20 cellular contexts compared by ENCODE assay signal in the genomic region with DNA sequence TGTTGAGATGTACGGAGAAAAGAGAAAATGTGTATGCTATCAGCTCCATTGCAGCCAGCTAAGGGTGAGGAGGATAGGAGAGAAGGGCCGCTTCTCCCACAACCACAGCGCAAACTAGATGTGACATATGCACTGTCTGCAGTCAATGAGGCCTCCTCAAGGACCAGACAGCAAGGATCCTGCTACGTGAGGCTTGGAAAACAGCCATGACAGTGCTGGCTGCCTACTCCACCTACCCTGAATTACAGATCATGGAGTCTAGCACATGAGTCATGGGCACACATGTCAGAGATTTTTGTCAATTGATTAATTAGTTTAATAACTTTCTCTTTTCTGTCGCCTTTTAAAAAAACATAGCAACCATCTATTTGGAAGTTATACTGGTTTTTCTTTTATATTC. TPM values are rescaled to one million over a fixed set of nuclear protein-coding genes. Genes with fewer than 3 reads are reported as not detected.
DNase-seq lines count a peak whose midpoint lies in the region; ATAC-seq, FAIRE-seq and TF ChIP-seq lines count a peak whose summit lies in the region.
"Had no signal": no experiment of that assay in that cellular context is flagged by ENCODE, and none has a peak within 500 bp of the region (broad histone marks: within the 10 kb centered on the region; RNA-seq: fewer than 3 reads in every experiment).

No MANE protein-coding gene starts in this region.

- H3K4me3 ChIP-seq in GM12878 = no peak overlapping the region
- H3K4me3 ChIP-seq in testis = no peak overlapping the region
- H3K4me3 ChIP-seq: colonic mucosa, heart left ventricle, pancreas, uterus had no signal

- H3K9me3 ChIP-seq in GM12878 (replicated peaks; ENCODE audit: control insufficient read depth, insufficient read depth, low read length) (no peaks in the 10 kb centered on the region), testis (no peaks in the 10 kb centered on the region)
- H3K9me3 ChIP-seq: colonic mucosa, heart left ventricle, pancreas, uterus had no signal

- peak overlapping the region; percentile 53 for H3K4me2 ChIP-seq in GM12878 (ENCODE audit: control insufficient read depth, insufficient read depth)

- H3K4me1 Mint-ChIP-seq in natural killer cell = peaks cover 39 to 49% of the 10 kb centered on the region in 2 donors
- H3K4me1 Mint-ChIP-seq in natural killer cell treated with Interleukin-12 subunit alpha and Interleukin-12 subunit beta and Interleukin-15 and Interleukin-18, amount 100 ng/mL, for 72 hours (ENCODE audit: low read depth in 2 of 2) = peaks cover 28 to 31% of the 10 kb centered on the region in 2 donors
- H3K4me1 Mint-ChIP-seq in T-cell = peaks cover 48 to 58% (median 55%) of the 10 kb centered on the region in 3 donors

- TF ChIP-seq POLR2A in GM12878 (IDR thresholded peaks at IDR 0.05; ENCODE audit: low read depth, low read length) (no peak), testis (IDR thresholded peaks at IDR 0.05) (no peak)

- POLR2A ChIA-PET in GM12878 (lab: Charles Lee) = no interaction called here
- POLR2A ChIA-PET in T-cell (lab: Charles Lee) = no interaction called here

- CTCF ChIA-PET in GM12878 (lab: Yijun Ruan, JAX) (interaction anchor here (0.7 kb wide), 1 partner anchor 9 kb away, joined by 3 read pairs; no protein-coding TSS in a partner anchor), T-cell (lab: Charles Lee) (no interaction called here)

- TF ChIP-seq RAD21 in GM12878 (IDR thresholded peaks at IDR 0.05; ENCODE audit: insufficient read depth, low read depth, low read length) = no peak

- no peak for TF ChIP-seq EP300 in GM12878 (IDR thresholded peaks at IDR 0.05; ENCODE audit: borderline replicate concordance in 1 of 2, control insufficient read depth in 1 of 2, low read depth in 2 of 2, low read length in 2 of 2)

- SMC1A ChIA-PET in GM12878 (lab: Charles Lee; ENCODE audit: uncharacterized antibody, unreplicated experiment) = interaction anchor here (1.2 to 1.7 kb wide), 3 partner anchors 9 to 102 kb away, joined by 6 to 7 read pairs (median 7); no protein-coding TSS in a partner anchor

- H3K27ac ChIP-seq in GM12878 (ENCODE audit: control insufficient read depth, insufficient read depth) (no peak overlapping the region), testis (no peak overlapping the region)
- H3K27ac ChIP-seq: colonic mucosa, pancreas, uterus had no signal

- RAD21 ChIA-PET in GM12878 (lab: Charles Lee; ENCODE audit: unreplicated experiment) = interaction anchor here (0.7 kb wide), 1 partner anchor 97 kb away, joined by 3 read pairs; no protein-coding TSS in a partner anchor

- DNase-seq in natural killer cell (no peak), GM12878 (ENCODE audit: low read depth, low spot score) (no peak), kidney tubule cell (ENCODE audit: low spot score) (peak; percentile 23), T-cell (no peak), testis (no peak), SIG-M5 (lab: John Stamatoyannopoulos, UW) (no peak)
- DNase-seq in natural killer cell treated with Interleukin-12 subunit alpha and Interleukin-12 subunit beta and Interleukin-15 and Interleukin-18, amount 100 ng/mL, for 72 hours (ENCODE audit: low spot score) = no peak
- DNase-seq: activated CD4-positive, alpha-beta T cell treated with anti-CD3 and anti-CD28 coated beads for 4 hours; activated T-cell treated with anti-CD3 and anti-CD28 coated beads, Interleukin-2, amount 50 U/mL, for 48 hours; amniotic stem cell; colonic mucosa; heart left ventricle; kidney glomerular epithelial cell; NCI-H1417 treated with DMSO at 0.1 percent for 48 hours; NCI-H2171 treated with DMSO at 0.1 percent for 48 hours; pancreas; stimulated activated naive CD4-positive, alpha-beta T cell; T-helper 17 cell; uterus had no signal

- over 99% methylated on average over 5 of the region's 5 CpGs for WGBS in GM12878 (ENCODE audit: insufficient coverage, insufficient replicate concordance, low lambda C conversion rate, missing lambda C conversion rate)
- WGBS in testis, 2 donors = 85 to 94% methylated on average over 5 of the region's 5 CpGs

- no peaks in the 10 kb centered on the region for H3K36me3 Mint-ChIP-seq in natural killer cell
- H3K36me3 Mint-ChIP-seq in natural killer cell treated with Interleukin-12 subunit alpha and Interleukin-12 subunit beta and Interleukin-15 and Interleukin-18, amount 100 ng/mL, for 72 hours = no peaks in the 10 kb centered on the region
- H3K36me3 Mint-ChIP-seq in T-cell = peaks cover 7% of the 10 kb centered on the region

- H3K4me1 ChIP-seq in GM12878 (ENCODE audit: control insufficient read depth, insufficient read depth, low read length) (0 out of 2 replicates have a peak, but pooled peaks cover under 1% of the 10 kb centered on the region), testis (peaks cover 12% of the 10 kb centered on the region)
- H3K4me1 ChIP-seq: uterus had no signal

- no peak for ATAC-seq in natural killer cell
- no peak for ATAC-seq in natural killer cell treated with Interleukin-12 subunit alpha and Interleukin-12 subunit beta and Interleukin-15 and Interleukin-18, amount 100 ng/mL, for 72 hours
- ATAC-seq in GM12878 = no peak
- ATAC-seq in HG02763 (IDR thresholded peaks at IDR 0.05; ENCODE audit: unreplicated experiment) = no peak
- ATAC-seq in T-cell (replicated peaks in 1 of 4) = no peak
- ATAC-seq: heart left ventricle, pancreas, T-helper 17 cell had no signal

- TF ChIP-seq CTCF in natural killer cell (IDR thresholded peaks at IDR 0.05) (no peak), GM12878 (IDR thresholded peaks at IDR 0.05 in 2 of 3, conservative IDR thresholded peaks at IDR 0.05 in 1 of 3; ENCODE audit: control insufficient read depth in 2 of 3, extremely low read depth in 1 of 3, insufficient read depth in 1 of 3, low read depth in 3 of 3, low read length in 3 of 3) (no peak), testis (IDR thresholded peaks at IDR 0.05) (no peak)

- intact Hi-C loops in natural killer cell (cut with micrococcal nuclease) = no loop called here
- intact Hi-C loops in GM12878 (cut with micrococcal nuclease; ENCODE audit: unreplicated experiment) = no loop called here
- intact Hi-C loops in testis (cut with DNase I; ENCODE audit: low total_unique reads) = no loop called here

- in situ Hi-C loops in GM12878 (cut with MboI) = no loop called here

- no peak overlapping the region for H2AFZ ChIP-seq in GM12878 (ENCODE audit: control insufficient read depth, low read depth, low read length)

- no peaks in the 10 kb centered on the region for H3K9me3 Mint-ChIP-seq in natural killer cell
- H3K9me3 Mint-ChIP-seq in natural killer cell treated with Interleukin-12 subunit alpha and Interleukin-12 subunit beta and Interleukin-15 and Interleukin-18, amount 100 ng/mL, for 72 hours = no peaks in the 10 kb centered on the region
- H3K9me3 Mint-ChIP-seq in T-cell = no peaks in the 10 kb centered on the region

- H3K27me3 ChIP-seq in GM12878 (replicated peaks in 1 of 2; ENCODE audit: control insufficient read depth in 2 of 2, insufficient read depth in 2 of 2, low read length in 1 of 2) = no peaks in the 10 kb centered on the region
- H3K27me3 ChIP-seq in testis = no peaks in the 10 kb centered on the region
- H3K27me3 ChIP-seq: colonic mucosa, heart left ventricle, pancreas, uterus had no signal

- H3K9ac ChIP-seq in GM12878 (ENCODE audit: control insufficient read depth, insufficient read depth, low read length) = no peak overlapping the region

- no TSS peak for BruUV-seq in GM12878 (replicated peaks; lab: Mats Ljungman, UMichigan)

- FAIRE-seq in GM12878 (lab: Jason Lieb, UNC) = no peak
- FAIRE-seq: pancreas had no signal

- peaks cover 48% of the 10 kb centered on the region for H3K79me2 ChIP-seq in GM12878 (ENCODE audit: control insufficient read depth, insufficient read depth, low read length)

- peaks cover 0 to 3% of the 10 kb centered on the region in 2 experiments; a peak in 1 of 4 replicates for H3K36me3 ChIP-seq in GM12878 (ENCODE audit: control insufficient read depth in 2 of 2, insufficient read depth in 2 of 2, low read length in 1 of 2)
- no peaks in the 10 kb centered on the region for H3K36me3 ChIP-seq in testis (ENCODE audit: low read depth, missing control alignments)
- H3K36me3 ChIP-seq: colonic mucosa, pancreas, uterus had no signal

- H3K27ac Mint-ChIP-seq in natural killer cell (peak overlapping the region; percentile 72 to 80), T-cell (peak overlapping the region in 1 of 2 donors; percentile 52)
- peak overlapping the region in 1 of 2 donors; percentile 50 for H3K27ac Mint-ChIP-seq in natural killer cell treated with Interleukin-12 subunit alpha and Interleukin-12 subunit beta and Interleukin-15 and Interleukin-18, amount 100 ng/mL, for 72 hours
- H3K27ac Mint-ChIP-seq: T-helper 17 cell had no signal

- H3K4me3 Mint-ChIP-seq in natural killer cell (no peak overlapping the region), T-cell (no peak overlapping the region)
- no peak overlapping the region for H3K4me3 Mint-ChIP-seq in natural killer cell treated with Interleukin-12 subunit alpha and Interleukin-12 subunit beta and Interleukin-15 and Interleukin-18, amount 100 ng/mL, for 72 hours
- H3K4me3 Mint-ChIP-seq: T-helper 17 cell had no signal

- no peaks in the 10 kb centered on the region for H4K20me1 ChIP-seq in GM12878 (ENCODE audit: control insufficient read depth, insufficient read depth)

- H3K27me3 Mint-ChIP-seq in natural killer cell (ENCODE audit: low read depth in 2 of 2) (no peaks in the 10 kb centered on the region), T-cell (no peaks in the 10 kb centered on the region)
- no peaks in the 10 kb centered on the region for H3K27me3 Mint-ChIP-seq in natural killer cell treated with Interleukin-12 subunit alpha and Interleukin-12 subunit beta and Interleukin-15 and Interleukin-18, amount 100 ng/mL, for 72 hours
- H3K27me3 Mint-ChIP-seq: T-helper 17 cell had no signal

RNA-seq across cellular contexts. Expression of a gene that starts 3.3 kb away (rescaled TPM):
- total RNA-seq in natural killer cell (10 to 100 TPM; 71.1 to 84.7 (median 72.2) TPM), GM12878 (2014; rRNA removed) (58.1 and 64.9 TPM in 2 replicates), GM12878 (2014; rRNA removed; fragmentation: Illumina TruSeq; extraction: Trizol) (49.5 and 49.9 TPM in 2 replicates), GM12878 (2021) (42.9 and 47.9 TPM in 2 replicates), T-cell (10 to 100 TPM; 47.8 to 62.7 (median 57.5) TPM), testis (10 to 100 TPM; 46.5 to 48.1 TPM)
- 10 to 100 TPM; 62.0 to 87.0 TPM for total RNA-seq in natural killer cell treated with Interleukin-12 subunit alpha and Interleukin-12 subunit beta and Interleukin-15 and Interleukin-18, amount 100 ng/mL, for 72 hours
- total RNA-seq in GM12878 (2013; cell fraction: nucleolus; rRNA removed) = 140 and 151 TPM in 2 replicates
- polyA plus RNA-seq in GM12878 (2011; ENCODE audit: low read depth) = 34.7 TPM
- polyA plus RNA-seq in GM12878 (2011; rRNA removed) (65.1 and 67.0 TPM in 2 replicates), GM12878 (2014; fragmentation: Illumina TruSeq; extraction: Trizol) (55.1 and 56.9 TPM in 2 replicates), GM12878 (2014; fragmentation: Nextera tagmentation; extraction: Ambion mirVana) (10 to 100 TPM; 36.8 to 39.6 TPM), GM12878 (2014; rRNA removed) (48.0 and 55.5 TPM in 2 replicates), GM12878 (2016; fragmentation: Nextera tagmentation; extraction: Ambion mirVana) (10 to 100 TPM; 32.5 to 41.5 TPM), testis (ENCODE audit: insufficient read depth, low read depth, low replicate concordance) (25.3 TPM)
- polyA plus RNA-seq in GM12878 (2011; cell fraction: cytosol; rRNA removed) = 61.5 and 64.4 TPM in 2 replicates
- 39.2 and 43.9 TPM in 2 replicates for polyA plus RNA-seq in GM12878 (2011; cell fraction: nucleus; rRNA removed)
- 39.6 and 42.4 TPM in 2 replicates for polyA plus RNA-seq in GM12878 (2012)
- 50.7 and 54.3 TPM in 2 replicates for polyA minus RNA-seq in GM12878 (2011; rRNA and poly(A)+ RNA removed)
- polyA minus RNA-seq in GM12878 (2011; cell fraction: cytosol; rRNA and poly(A)+ RNA removed) = 25.3 and 28.4 TPM in 2 replicates
- 24.1 and 34.9 TPM in 2 replicates for polyA minus RNA-seq in GM12878 (2011; cell fraction: nucleus; rRNA and poly(A)+ RNA removed)
